ENCODE assay signal across 1 cellular context in the genomic region with DNA sequence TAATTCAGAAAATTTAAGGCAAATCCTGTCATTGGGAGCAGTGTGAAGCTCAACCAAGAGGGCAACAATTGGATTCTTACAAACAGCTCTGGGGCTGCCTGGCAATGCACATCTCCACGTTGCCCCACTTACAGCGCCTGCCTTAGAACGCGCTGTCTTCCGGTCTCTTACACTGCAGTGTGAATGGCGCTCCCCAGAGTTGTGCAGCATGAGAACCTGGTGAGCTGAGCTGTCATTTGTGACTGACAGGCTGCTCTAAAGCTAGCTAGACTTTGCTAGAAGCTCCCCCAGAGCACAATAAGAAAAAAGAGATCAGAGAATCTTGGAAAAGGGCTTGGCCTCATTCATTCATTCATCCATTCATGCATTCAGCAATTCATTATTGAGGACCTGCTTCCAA.
TF ChIP-seq lines count a peak whose summit lies in the region.

No MANE protein-coding gene starts in this region.

TF ChIP-seq in GM23338, 12 proteins besides CTCF, POLR2A, EP300 and RAD21 (continued from another document):
- TF ChIP-seq, protein P1, sequence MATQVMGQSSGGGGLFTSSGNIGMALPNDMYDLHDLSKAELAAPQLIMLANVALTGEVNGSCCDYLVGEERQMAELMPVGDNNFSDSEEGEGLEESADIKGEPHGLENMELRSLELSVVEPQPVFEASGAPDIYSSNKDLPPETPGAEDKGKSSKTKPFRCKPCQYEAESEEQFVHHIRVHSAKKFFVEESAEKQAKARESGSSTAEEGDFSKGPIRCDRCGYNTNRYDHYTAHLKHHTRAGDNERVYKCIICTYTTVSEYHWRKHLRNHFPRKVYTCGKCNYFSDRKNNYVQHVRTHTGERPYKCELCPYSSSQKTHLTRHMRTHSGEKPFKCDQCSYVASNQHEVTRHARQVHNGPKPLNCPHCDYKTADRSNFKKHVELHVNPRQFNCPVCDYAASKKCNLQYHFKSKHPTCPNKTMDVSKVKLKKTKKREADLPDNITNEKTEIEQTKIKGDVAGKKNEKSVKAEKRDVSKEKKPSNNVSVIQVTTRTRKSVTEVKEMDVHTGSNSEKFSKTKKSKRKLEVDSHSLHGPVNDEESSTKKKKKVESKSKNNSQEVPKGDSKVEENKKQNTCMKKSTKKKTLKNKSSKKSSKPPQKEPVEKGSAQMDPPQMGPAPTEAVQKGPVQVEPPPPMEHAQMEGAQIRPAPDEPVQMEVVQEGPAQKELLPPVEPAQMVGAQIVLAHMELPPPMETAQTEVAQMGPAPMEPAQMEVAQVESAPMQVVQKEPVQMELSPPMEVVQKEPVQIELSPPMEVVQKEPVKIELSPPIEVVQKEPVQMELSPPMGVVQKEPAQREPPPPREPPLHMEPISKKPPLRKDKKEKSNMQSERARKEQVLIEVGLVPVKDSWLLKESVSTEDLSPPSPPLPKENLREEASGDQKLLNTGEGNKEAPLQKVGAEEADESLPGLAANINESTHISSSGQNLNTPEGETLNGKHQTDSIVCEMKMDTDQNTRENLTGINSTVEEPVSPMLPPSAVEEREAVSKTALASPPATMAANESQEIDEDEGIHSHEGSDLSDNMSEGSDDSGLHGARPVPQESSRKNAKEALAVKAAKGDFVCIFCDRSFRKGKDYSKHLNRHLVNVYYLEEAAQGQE (IDR thresholded peaks at IDR 0.05; ENCODE audit: unreplicated experiment) = no peak
- TF ChIP-seq CREB1 (CRISPR knock-in tag; IDR thresholded peaks at IDR 0.05; ENCODE audit: low read depth) = no peak
- TF ChIP-seq EZH2phosphoT487 (IDR thresholded peaks at IDR 0.05; ENCODE audit: unreplicated experiment) = no peak
- TF ChIP-seq, protein P2, sequence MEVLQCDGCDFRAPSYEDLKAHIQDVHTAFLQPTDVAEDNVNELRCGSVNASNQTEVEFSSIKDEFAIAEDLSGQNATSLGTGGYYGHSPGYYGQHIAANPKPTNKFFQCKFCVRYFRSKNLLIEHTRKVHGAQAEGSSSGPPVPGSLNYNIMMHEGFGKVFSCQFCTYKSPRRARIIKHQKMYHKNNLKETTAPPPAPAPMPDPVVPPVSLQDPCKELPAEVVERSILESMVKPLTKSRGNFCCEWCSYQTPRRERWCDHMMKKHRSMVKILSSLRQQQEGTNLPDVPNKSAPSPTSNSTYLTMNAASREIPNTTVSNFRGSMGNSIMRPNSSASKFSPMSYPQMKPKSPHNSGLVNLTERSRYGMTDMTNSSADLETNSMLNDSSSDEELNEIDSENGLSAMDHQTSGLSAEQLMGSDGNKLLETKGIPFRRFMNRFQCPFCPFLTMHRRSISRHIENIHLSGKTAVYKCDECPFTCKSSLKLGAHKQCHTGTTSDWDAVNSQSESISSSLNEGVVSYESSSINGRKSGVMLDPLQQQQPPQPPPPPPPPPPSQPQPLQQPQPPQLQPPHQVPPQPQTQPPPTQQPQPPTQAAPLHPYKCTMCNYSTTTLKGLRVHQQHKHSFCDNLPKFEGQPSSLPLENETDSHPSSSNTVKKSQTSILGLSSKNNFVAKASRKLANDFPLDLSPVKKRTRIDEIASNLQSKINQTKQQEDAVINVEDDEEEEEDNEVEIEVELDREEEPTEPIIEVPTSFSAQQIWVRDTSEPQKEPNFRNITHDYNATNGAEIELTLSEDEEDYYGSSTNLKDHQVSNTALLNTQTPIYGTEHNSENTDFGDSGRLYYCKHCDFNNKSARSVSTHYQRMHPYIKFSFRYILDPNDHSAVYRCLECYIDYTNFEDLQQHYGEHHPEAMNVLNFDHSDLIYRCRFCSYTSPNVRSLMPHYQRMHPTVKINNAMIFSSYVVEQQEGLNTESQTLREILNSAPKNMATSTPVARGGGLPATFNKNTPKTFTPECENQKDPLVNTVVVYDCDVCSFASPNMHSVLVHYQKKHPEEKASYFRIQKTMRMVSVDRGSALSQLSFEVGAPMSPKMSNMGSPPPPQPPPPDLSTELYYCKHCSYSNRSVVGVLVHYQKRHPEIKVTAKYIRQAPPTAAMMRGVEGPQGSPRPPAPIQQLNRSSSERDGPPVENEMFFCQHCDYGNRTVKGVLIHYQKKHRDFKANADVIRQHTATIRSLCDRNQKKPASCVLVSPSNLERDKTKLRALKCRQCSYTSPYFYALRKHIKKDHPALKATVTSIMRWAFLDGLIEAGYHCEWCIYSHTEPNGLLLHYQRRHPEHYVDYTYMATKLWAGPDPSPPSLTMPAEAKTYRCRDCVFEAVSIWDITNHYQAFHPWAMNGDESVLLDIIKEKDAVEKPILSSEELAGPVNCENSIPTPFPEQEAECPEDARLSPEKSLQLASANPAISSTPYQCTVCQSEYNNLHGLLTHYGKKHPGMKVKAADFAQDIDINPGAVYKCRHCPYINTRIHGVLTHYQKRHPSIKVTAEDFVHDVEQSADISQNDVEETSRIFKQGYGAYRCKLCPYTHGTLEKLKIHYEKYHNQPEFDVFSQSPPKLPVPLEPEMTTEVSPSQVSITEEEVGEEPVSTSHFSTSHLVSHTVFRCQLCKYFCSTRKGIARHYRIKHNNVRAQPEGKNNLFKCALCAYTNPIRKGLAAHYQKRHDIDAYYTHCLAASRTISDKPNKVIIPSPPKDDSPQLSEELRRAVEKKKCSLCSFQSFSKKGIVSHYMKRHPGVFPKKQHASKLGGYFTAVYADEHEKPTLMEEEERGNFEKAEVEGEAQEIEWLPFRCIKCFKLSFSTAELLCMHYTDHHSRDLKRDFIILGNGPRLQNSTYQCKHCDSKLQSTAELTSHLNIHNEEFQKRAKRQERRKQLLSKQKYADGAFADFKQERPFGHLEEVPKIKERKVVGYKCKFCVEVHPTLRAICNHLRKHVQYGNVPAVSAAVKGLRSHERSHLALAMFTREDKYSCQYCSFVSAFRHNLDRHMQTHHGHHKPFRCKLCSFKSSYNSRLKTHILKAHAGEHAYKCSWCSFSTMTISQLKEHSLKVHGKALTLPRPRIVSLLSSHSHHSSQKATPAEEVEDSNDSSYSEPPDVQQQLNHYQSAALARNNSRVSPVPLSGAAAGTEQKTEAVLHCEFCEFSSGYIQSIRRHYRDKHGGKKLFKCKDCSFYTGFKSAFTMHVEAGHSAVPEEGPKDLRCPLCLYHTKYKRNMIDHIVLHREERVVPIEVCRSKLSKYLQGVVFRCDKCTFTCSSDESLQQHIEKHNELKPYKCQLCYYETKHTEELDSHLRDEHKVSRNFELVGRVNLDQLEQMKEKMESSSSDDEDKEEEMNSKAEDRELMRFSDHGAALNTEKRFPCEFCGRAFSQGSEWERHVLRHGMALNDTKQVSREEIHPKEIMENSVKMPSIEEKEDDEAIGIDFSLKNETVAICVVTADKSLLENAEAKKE (CRISPR knock-in tag; IDR thresholded peaks at IDR 0.05) = no peak
- TF ChIP-seq ZNF114 (CRISPR knock-in tag; IDR thresholded peaks at IDR 0.05) = no peak
- TF ChIP-seq STAT1 (IDR thresholded peaks at IDR 0.05; ENCODE audit: unreplicated experiment) = no peak
